ENCODE assay signal across 16 cellular contexts in the genomic region with DNA sequence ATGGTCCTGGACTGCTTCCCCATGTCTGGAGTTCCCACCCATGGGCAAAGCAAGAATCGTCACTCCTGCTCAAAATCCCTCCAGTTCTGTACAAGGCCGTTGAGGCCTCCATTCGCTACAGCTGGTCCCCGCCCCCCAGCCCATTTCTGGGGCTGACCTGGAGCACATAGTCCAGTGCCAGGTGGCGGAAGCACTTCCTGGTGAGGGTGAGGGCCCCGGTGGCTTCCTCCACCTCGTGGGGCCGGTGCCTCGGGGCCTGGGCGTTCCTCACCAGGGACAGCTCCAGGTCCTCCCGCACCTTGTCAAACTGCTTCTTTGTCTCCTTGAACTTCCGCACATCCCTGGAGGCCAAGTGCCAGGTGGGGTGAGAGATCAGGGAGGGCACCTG.
"Had no signal": no experiment of that assay in that cellular context is flagged by ENCODE, and none has a peak within 500 bp of the region (broad histone marks: within the 10 kb centered on the region; RNA-seq: fewer than 3 reads in every experiment).

No MANE protein-coding gene starts in this region.

- ATAC-seq: gastroesophageal sphincter had no signal

- H3K27ac ChIP-seq: breast epithelium, gastroesophageal sphincter, neutrophil, tibial nerve, vagina had no signal

- H3K27me3 Mint-ChIP-seq: activated CD4-positive, alpha-beta T cell treated with anti-CD3 and anti-CD28 coated beads for 36 hours; activated naive CD8-positive, alpha-beta T cell; naive B cell; T-helper 17 cell had no signal

- H3K4me3 Mint-ChIP-seq: activated CD4-positive, alpha-beta T cell treated with anti-CD3 and anti-CD28 coated beads for 36 hours; activated naive CD8-positive, alpha-beta T cell; endodermal cell; naive B cell; T-helper 17 cell had no signal

- H3K4me3 ChIP-seq: breast epithelium, gastroesophageal sphincter, tibial nerve, vagina had no signal

- H3K36me3 Mint-ChIP-seq: activated naive CD8-positive, alpha-beta T cell; naive B cell had no signal

- H3K27ac Mint-ChIP-seq: activated CD4-positive, alpha-beta T cell treated with anti-CD3 and anti-CD28 coated beads for 36 hours; activated naive CD8-positive, alpha-beta T cell; endodermal cell; naive B cell; T-helper 17 cell had no signal

- H3K27me3 ChIP-seq: breast epithelium, gastroesophageal sphincter, neutrophil, tibial nerve, vagina had no signal

- DNase-seq: activated CD8-positive, alpha-beta memory T cell treated with anti-CD3 and anti-CD28 coated beads, Interleukin-2, amount 50 U/mL, for 48 hours; activated gamma-delta T cell treated with Interleukin-2 at 50 U/mL for 16 hours; amygdala; mammary epithelial cell; stimulated activated CD4-positive, alpha-beta T cell treated with anti-CD3 and anti-CD28 coated beads, Interleukin-12 subunit alpha, Interleukin-12 subunit beta, amount 100 ng/mL, for 4 hours; stimulated activated CD4-positive, alpha-beta T cell treated with anti-CD3 and anti-CD28 coated beads, Interleukin-2, amount 100 ng/mL, for 24 hours; T-helper 17 cell had no signal

- H3K9me3 ChIP-seq: breast epithelium, gastroesophageal sphincter, neutrophil, tibial nerve, vagina had no signal

- H3K9me3 Mint-ChIP-seq: endodermal cell, naive B cell had no signal

- H3K4me1 Mint-ChIP-seq: T-helper 17 cell had no signal

- H3K36me3 ChIP-seq: breast epithelium had no signal
